10 cellular contexts compared by ENCODE assay signal in genomic region chr12:127430401-127430800, GRCh38.
"Had no signal": no experiment of that assay in that cellular context is flagged by ENCODE, and none has a peak within 500 bp of the region (broad histone marks: within the 10 kb centered on the region; RNA-seq: fewer than 3 reads in every experiment).

No MANE protein-coding gene starts in this region.

- H3K4me1 Mint-ChIP-seq: GM23338 had no signal

- H2AFZ ChIP-seq: GM23338 had no signal

- H3K4me3 ChIP-seq: GM23338, K562 had no signal

- H3K4me2 ChIP-seq: GM23338 had no signal

- H3K4me3 Mint-ChIP-seq: GM23338, H9, HFFc6 had no signal

- H3K27ac Mint-ChIP-seq: GM23338, H9, HFFc6 had no signal

- H3K9me3 Mint-ChIP-seq: H9 had no signal

- FAIRE-seq: H1, H54, HTR-8/SVneo, K562 had no signal

- DNase-seq: H9, HFFc6, IMR-90, KG1 had no signal

- ATAC-seq: GM23338, HCT116, K562 had no signal
